ENCODE assay signal across 9 cellular contexts in genomic region chr1:44801491-44802305, GRCh38. TPM values are rescaled to one million over a fixed set of nuclear protein-coding genes. Genes with fewer than 3 reads are reported as not detected.
DNase-seq lines count a peak whose midpoint lies in the region; ATAC-seq and TF ChIP-seq lines count a peak whose summit lies in the region.
"Had no signal": no experiment of that assay in that cellular context is flagged by ENCODE, and none has a peak within 500 bp of the region (broad histone marks: within the 10 kb centered on the region; RNA-seq: fewer than 3 reads in every experiment).

No MANE protein-coding gene starts in this region.

- peak overlapping the region; percentile 48 to 96 (median 80) for H3K27ac ChIP-seq in esophagus muscularis mucosa (replicated peaks in 1 of 4)

- peak overlapping the region; percentile 81 to 95 (median 92) for H3K4me3 ChIP-seq in esophagus muscularis mucosa

- ATAC-seq in activated B cell treated with CpG ODN at 0.5 μM for 24 hours (ENCODE audit: low read depth) (no peak), HG03095 (IDR thresholded peaks at IDR 0.05; ENCODE audit: unreplicated experiment) (no peak)

- no peaks in the 10 kb centered on the region for H3K27me3 ChIP-seq in esophagus muscularis mucosa

- H3K9ac ChIP-seq in ES-I3 (ENCODE audit: low read depth, low read length): peak overlapping the region; percentile 45; the same call in 1 of the 2 replicates

- CTCF ChIA-PET in activated B cell treated with CpG ODN at 0.5 μM for 24 hours (lab: Charles Lee): interaction anchor here (0.8 to 2.0 kb wide), 2 partner anchors 18 to 213 kb away, joined by 4 to 5 read pairs; no protein-coding TSS in a partner anchor

- DNase-seq in activated B cell treated with CpG ODN at 0.5 μM for 24 hours (no peak), esophagus muscularis mucosa (ENCODE audit: extremely low spot score) (peak; percentile 91), putamen (ENCODE audit: low spot score) (peak; percentile 61), islet precursor cell (no peak), dedifferentiated amniotic fluid mesenchymal stem cell (ENCODE audit: extremely low spot score) (no peak), SW 1271 (lab: John Stamatoyannopoulos, UW) (no peak)

- TF ChIP-seq EP300 in esophagus muscularis mucosa (IDR thresholded peaks at IDR 0.05): no peak

- TF ChIP-seq CTCF in activated B cell treated with CpG ODN at 0.5 μM for 24 hours (IDR thresholded peaks at IDR 0.05): no peak
- TF ChIP-seq CTCF in esophagus muscularis mucosa (IDR thresholded peaks at IDR 0.05): no peak

- intact Hi-C loops in activated B cell treated with CpG ODN at 0.5 μM for 24 hours (cut with micrococcal nuclease) (loop anchor here (5.0 to 10.0 kb wide), 2 partner anchors 783 to 1454 kb away; partner anchors contain the start of gene NASP), esophagus muscularis mucosa (cut with DNase I) (no loop called here)

- H3K36me3 ChIP-seq in ES-I3 (ENCODE audit: insufficient read depth, low read length) (peaks cover 16% of the 10 kb centered on the region), esophagus muscularis mucosa (peaks cover 9 to 47% (median 41%) of the 10 kb centered on the region in 4 donors)

- no peaks in the 10 kb centered on the region for H3K9me3 Mint-ChIP-seq in activated B cell treated with CpG ODN at 0.5 μM for 24 hours

- H3K4me3 Mint-ChIP-seq in activated B cell treated with CpG ODN at 0.5 μM for 24 hours: peak overlapping the region; percentile 91

- no peaks in the 10 kb centered on the region for H3K27me3 Mint-ChIP-seq in activated B cell treated with CpG ODN at 0.5 μM for 24 hours

- peaks cover 16% of the 10 kb centered on the region for H3K4me1 ChIP-seq in ES-I3 (ENCODE audit: insufficient read depth, low read length)
- peaks cover 46 to 73% (median 61%) of the 10 kb centered on the region in 4 donors for H3K4me1 ChIP-seq in esophagus muscularis mucosa

- POLR2A ChIA-PET in activated B cell treated with CpG ODN at 0.5 μM for 24 hours (lab: Charles Lee): interaction anchor here (0.6 to 8.7 kb wide), 15 partner anchors 10 to 749 kb away, joined by 3 to 339 read pairs (median 13); partner anchors contain the start of genes AKR1A1, ARMH1, BTBD19 and HECTD3

- H3K9me3 ChIP-seq in ES-I3 (ENCODE audit: control insufficient read depth, insufficient read depth, low read length) (no peaks in the 10 kb centered on the region), esophagus muscularis mucosa (no peaks in the 10 kb centered on the region)

- 38% methylated on average over 11 of the region's 13 CpGs for WGBS in esophagus muscularis mucosa

- H3K4me1 Mint-ChIP-seq in activated B cell treated with CpG ODN at 0.5 μM for 24 hours: peaks cover 35% of the 10 kb centered on the region

- H3K36me3 Mint-ChIP-seq in activated B cell treated with CpG ODN at 0.5 μM for 24 hours (ENCODE audit: low read depth): peaks cover 47% of the 10 kb centered on the region

- TF ChIP-seq POLR2A in esophagus muscularis mucosa (IDR thresholded peaks at IDR 0.05; ENCODE audit: low read depth): no peak

- H3K27ac Mint-ChIP-seq in activated B cell treated with CpG ODN at 0.5 μM for 24 hours: peak overlapping the region; percentile 68

RNA-seq across cellular contexts. Expression of gene PLK3, which starts 1.5 kb away (rescaled TPM):
- 63.0 and 82.0 TPM in 2 replicates for total RNA-seq in activated B cell treated with CpG ODN at 0.5 μM for 24 hours
- total RNA-seq in esophagus muscularis mucosa: 10 to 100 TPM in 2 of 4 donors, 1 to 10 TPM in 2; 7.9 to 46.4 (median 10.5) TPM

RNA-seq across cellular contexts. Expression of gene DYNLT4, which starts 5.5 kb away (rescaled TPM):
- not detected in 2 replicates for total RNA-seq in activated B cell treated with CpG ODN at 0.5 μM for 24 hours
- total RNA-seq in esophagus muscularis mucosa: under 1 TPM in 1 of 4 donors, not detected in 3; 0.83 TPM

RNA-seq across cellular contexts. Expression of gene BTBD19, which starts 6.6 kb away (rescaled TPM):
- 25.8 and 27.6 TPM in 2 replicates for total RNA-seq in activated B cell treated with CpG ODN at 0.5 μM for 24 hours
- 1 to 10 TPM; 2.7 to 6.6 (median 3.4) TPM for total RNA-seq in esophagus muscularis mucosa

RNA-seq across cellular contexts. Expression of gene BEST4, which starts 13.7 kb away (rescaled TPM):
- 0.49 and 0.62 TPM in 2 replicates for total RNA-seq in activated B cell treated with CpG ODN at 0.5 μM for 24 hours
- total RNA-seq in esophagus muscularis mucosa: under 1 TPM in 1 of 4 donors, not detected in 3; 0.29 TPM
- total RNA-seq: glomerular endothelial cell had no signal

RNA-seq across cellular contexts. Expression of gene RPS8, which starts 26.4 kb away (rescaled TPM):
- total RNA-seq in activated B cell treated with CpG ODN at 0.5 μM for 24 hours (3,767 and 4,240 TPM in 2 replicates), esophagus muscularis mucosa (1,000 to 10,000 TPM; 1,063 to 2,408 (median 1,844) TPM)

Comparison
In these comparisons a context has a peak if more than half of its experiments do, and no peak if none do; other contexts are left out.
1. DNase-seq: peak in esophagus muscularis mucosa (single experiment) and putamen (single experiment); none in activated B cell treated with CpG ODN at 0.5 μM for 24 hours (single experiment), islet precursor cell (single experiment), dedifferentiated amniotic fluid mesenchymal stem cell (single experiment) and SW 1271 (0 of 2).